In genomic region chr1:162660598-162660997, GRCh38 we compare ENCODE assay signal across 18 cellular contexts.
"Had no signal": no experiment of that assay in that cellular context is flagged by ENCODE, and none has a peak within 500 bp of the region (broad histone marks: within the 10 kb centered on the region; RNA-seq: fewer than 3 reads in every experiment).

No MANE protein-coding gene starts in this region.

- H3K9me3 ChIP-seq: breast epithelium, lower lobe of right lung, tibial artery had no signal

- H3K36me3 ChIP-seq: breast epithelium, lower lobe of right lung had no signal

- H3K36me3 Mint-ChIP-seq: natural killer cell treated with Interleukin-12 subunit alpha and Interleukin-12 subunit beta and Interleukin-15 and Interleukin-18, amount 100 ng/mL, for 72 hours had no signal

- H3K4me1 ChIP-seq: breast epithelium, lower lobe of right lung, parathyroid adenoma had no signal

- H3K4me3 Mint-ChIP-seq: activated CD4-positive, alpha-beta T cell treated with anti-CD3 and anti-CD28 coated beads, Interleukin-2, amount 10 ng/mL, durations not matched to agents 7 days and 5 days; activated CD8-positive, alpha-beta T cell treated with anti-CD3 and anti-CD28 coated beads, Interleukin-2, amount 10 ng/mL, durations not matched to agents 7 days and 5 days; activated T-cell treated with anti-CD3 and anti-CD28 coated beads, Interleukin-2, amount 50 U/mL, for 4 hours; natural killer cell treated with Interleukin-12 subunit alpha and Interleukin-12 subunit beta and Interleukin-15 and Interleukin-18, amount 100 ng/mL, for 72 hours had no signal

- H3K4me3 ChIP-seq: breast epithelium, coronary artery, lower lobe of right lung, tibial artery had no signal

- ATAC-seq: activated CD4-positive, CD25-positive, alpha-beta regulatory T cell treated with anti-CD3 and anti-CD28 coated beads, Interleukin-2, amount 50 U/mL, for 24 hours; activated CD8-positive, alpha-beta T cell treated with anti-CD3 and anti-CD28 coated beads, Interleukin-2, amount 10 ng/mL, durations not matched to agents 7 days and 5 days; activated T-cell treated with anti-CD3 and anti-CD28 coated beads, Interleukin-2, amount 50 U/mL, for 4 hours; esophagus mucosa; left cardiac atrium; lower lobe of right lung; natural killer cell treated with Interleukin-12 subunit alpha and Interleukin-12 subunit beta and Interleukin-15 and Interleukin-18, amount 100 ng/mL, for 72 hours had no signal

- DNase-seq: activated CD4-positive, alpha-beta T cell treated with anti-CD3 and anti-CD28 coated beads, Interleukin-2, amount 10 ng/mL, durations not matched to agents 7 days and 5 days; activated CD8-positive, alpha-beta T cell treated with anti-CD3 and anti-CD28 coated beads, Interleukin-2, amount 10 ng/mL, durations not matched to agents 7 days and 5 days; activated naive CD4-positive, alpha-beta T cell treated with anti-CD3 and anti-CD28 coated beads, Interleukin-2, amount 50 U/mL, for 16 hours; activated T-cell treated with anti-CD3 and anti-CD28 coated beads, Interleukin-2, amount 50 U/mL, for 4 hours; aorta; left cardiac atrium; lower lobe of right lung; stimulated activated CD4-positive, alpha-beta T cell treated with anti-CD3 and anti-CD28 coated beads, Interleukin-2, amount 100 ng/mL, for 24 hours; stimulated activated naive CD4-positive, alpha-beta T cell treated with Interleukin-2 at 50 U/mL for 16 hours; substantia nigra; T-helper 9 cell; tibial artery had no signal

- H3K9me3 Mint-ChIP-seq: activated CD4-positive, alpha-beta T cell treated with anti-CD3 and anti-CD28 coated beads, Interleukin-2, amount 10 ng/mL, durations not matched to agents 7 days and 5 days; activated T-cell treated with anti-CD3 and anti-CD28 coated beads, Interleukin-2, amount 50 U/mL, for 4 hours; natural killer cell treated with Interleukin-12 subunit alpha and Interleukin-12 subunit beta and Interleukin-15 and Interleukin-18, amount 100 ng/mL, for 72 hours had no signal

- H3K27ac Mint-ChIP-seq: activated CD4-positive, alpha-beta T cell treated with anti-CD3 and anti-CD28 coated beads, Interleukin-2, amount 10 ng/mL, durations not matched to agents 7 days and 5 days; activated CD8-positive, alpha-beta T cell treated with anti-CD3 and anti-CD28 coated beads, Interleukin-2, amount 10 ng/mL, durations not matched to agents 7 days and 5 days; natural killer cell treated with Interleukin-12 subunit alpha and Interleukin-12 subunit beta and Interleukin-15 and Interleukin-18, amount 100 ng/mL, for 72 hours had no signal

- H3K4me1 Mint-ChIP-seq: activated CD4-positive, alpha-beta T cell treated with anti-CD3 and anti-CD28 coated beads, Interleukin-2, amount 10 ng/mL, durations not matched to agents 7 days and 5 days had no signal
